ENCODE assay signal across 22 cellular contexts in genomic region chr12:102496571-102496970, GRCh38. TPM values are rescaled to one million over a fixed set of nuclear protein-coding genes. Genes with fewer than 3 reads are reported as not detected.
DNase-seq lines count a peak whose midpoint lies in the region; TF ChIP-seq lines count a peak whose summit lies in the region.
"Had no signal": no experiment of that assay in that cellular context is flagged by ENCODE, and none has a peak within 500 bp of the region (broad histone marks: within the 10 kb centered on the region; RNA-seq: fewer than 3 reads in every experiment).

No MANE protein-coding gene starts in this region.

- H3K27me3 ChIP-seq in vagina (no peaks in the 10 kb centered on the region), MM.1S (replicated peaks; ENCODE audit: insufficient read depth, low read length) (no peaks in the 10 kb centered on the region)
- H3K27me3 ChIP-seq: BE2C had no signal

- no peak for TF ChIP-seq CTCF in AG10803 (conservative IDR thresholded peaks at IDR 0.05; ENCODE audit: low read length)
- TF ChIP-seq CTCF in vagina (IDR thresholded peaks at IDR 0.05), result no peak
- TF ChIP-seq CTCF in MM.1S (IDR thresholded peaks at IDR 0.05; ENCODE audit: low read length), result no peak

- peak; percentile 65 for DNase-seq in AG10803 (ENCODE audit: low read depth)
- peak; percentile 17 for DNase-seq in GM03348 (ENCODE audit: low spot score)
- DNase-seq in SK-N-MC (ENCODE audit: low read depth, low spot score), result peak; percentile 53
- no peak for DNase-seq in vagina (ENCODE audit: extremely low spot score in 2 of 2)
- no peak for DNase-seq in RKO (ENCODE audit: low spot score)
- DNase-seq in SIG-M5 treated with dmso at 0.1 percent for 504 hours (lab: John Stamatoyannopoulos, UW; ENCODE audit: unreplicated experiment), result no peak
- DNase-seq in MM.1S, result no peak
- DNase-seq: 8988T; ACHN; AML-193; BE2C; C1 segment of cervical spinal cord; Calu3; CD4-positive, alpha-beta memory T cell; COR-L47; DMS53; DMS79 treated with DMSO at 0.1 percent for 48 hours; H7; HCEC 1CT had no signal

- H3K36me3 ChIP-seq in SK-N-MC (ENCODE audit: insufficient read depth, low read length) (no peaks in the 10 kb centered on the region), vagina (no peaks in the 10 kb centered on the region), MM.1S (replicated peaks; ENCODE audit: insufficient read depth, low read length) (no peaks in the 10 kb centered on the region)
- H3K36me3 ChIP-seq: BE2C had no signal

- H3K9me3 ChIP-seq in SK-N-MC (ENCODE audit: low read depth, low read length) (no peaks in the 10 kb centered on the region; the same call in 1 of the 2 replicates), vagina (no peaks in the 10 kb centered on the region), MM.1S (replicated peaks; ENCODE audit: insufficient read depth, low read length) (no peaks in the 10 kb centered on the region)
- H3K9me3 ChIP-seq: BE2C had no signal

- H3K79me2 ChIP-seq in MM.1S (ENCODE audit: low read length), result no peaks in the 10 kb centered on the region

- no peak overlapping the region for H3K9ac ChIP-seq in SK-N-MC (ENCODE audit: insufficient read length)
- H3K9ac ChIP-seq in MM.1S (ENCODE audit: low read length), result no peak overlapping the region

- intact Hi-C loops in vagina (cut with DNase I), result no loop called here

- TF ChIP-seq POLR2A in vagina (IDR thresholded peaks at IDR 0.05), result no peak

- peak overlapping the region; percentile 88 for H3K27ac ChIP-seq in SK-N-MC
- H3K27ac ChIP-seq in vagina, result peak overlapping the region; percentile 37
- H3K27ac ChIP-seq in MM.1S (ENCODE audit: low read length), result no peak overlapping the region
- H3K27ac ChIP-seq: A549 had no signal

- no peaks in the 10 kb centered on the region for H4K20me1 ChIP-seq in MM.1S (ENCODE audit: insufficient read depth, low read length)

- no peak overlapping the region for H3K4me2 ChIP-seq in MM.1S (ENCODE audit: low read depth, low read length)
- H3K4me2 ChIP-seq: A549 had no signal

- H2AFZ ChIP-seq in MM.1S (ENCODE audit: low read length), result no peak overlapping the region

- no peaks in the 10 kb centered on the region for H3K9me2 ChIP-seq in MM.1S (replicated peaks; ENCODE audit: insufficient read depth, low read length)

- H3K4me3 ChIP-seq in AG10803 (ENCODE audit: low read length) (no peak overlapping the region), SK-N-MC (peak overlapping the region; percentile 24), vagina (no peak overlapping the region), MM.1S (ENCODE audit: low read length) (no peak overlapping the region)
- H3K4me3 ChIP-seq: A549 had no signal

- peaks cover 16% of the 10 kb centered on the region for H3K4me1 ChIP-seq in vagina
- H3K4me1 ChIP-seq in MM.1S (ENCODE audit: low read length), result no peaks in the 10 kb centered on the region
- H3K4me1 ChIP-seq: A549, BE2C had no signal

- no peaks in the 10 kb centered on the region for H3F3A ChIP-seq in MM.1S (ENCODE audit: insufficient read depth, low read length)

RNA-seq across cellular contexts. Expression of gene IGF1, which starts 16.2 kb away (rescaled TPM):
- total RNA-seq in vagina, result 68.0 TPM
- total RNA-seq: Calu3; CD4-positive, alpha-beta memory T cell; Daoy; H1; H7 had no signal

Comparison
In these comparisons a context has a peak if more than half of its experiments do, and no peak if none do; other contexts are left out.
1. DNase-seq: peak in AG10803 (single experiment), GM03348 (single experiment) and SK-N-MC (single experiment); none in vagina (0 of 2), RKO (single experiment), SIG-M5 treated with dmso at 0.1 percent for 504 hours (single experiment) and MM.1S (single experiment).